Comparison of ENCODE assay signal across 8 cellular contexts in genomic region chr3:32460031-32460749, GRCh38.
DNase-seq lines count a peak whose midpoint lies in the region; ATAC-seq and TF ChIP-seq lines count a peak whose summit lies in the region.

No MANE protein-coding gene starts in this region.

- TF ChIP-seq CTCF in HEK293 (tag by site-specific recombination; IDR thresholded peaks at IDR 0.05), result no peak

- no peaks in the 10 kb centered on the region for H3K9me3 ChIP-seq in HEK293 (ENCODE audit: control insufficient read depth, insufficient read depth, low read depth, low read length)
- no peaks in the 10 kb centered on the region for H3K9me3 ChIP-seq in iPS DF 6.9 (ENCODE audit: control insufficient read depth, insufficient read depth, low read length)

- DNase-seq in NCI-H128 (lab: John Stamatoyannopoulos, UW; ENCODE audit: unreplicated experiment), result peak; percentile 17
- peak; percentile 36 to 44 for DNase-seq in activated CD8-positive, alpha-beta memory T cell treated with anti-CD3 and anti-CD28 coated beads for 1 hour (ENCODE audit: extremely low read depth in 1 of 2, low read depth in 1 of 2)
- peak; percentile 85 for DNase-seq in iPS DF 6.9 (ENCODE audit: low read depth, low spot score)
- DNase-seq in stimulated activated naive CD4-positive, alpha-beta T cell (lab: John Stamatoyannopoulos, UW), result peak; percentile 72 to 94 (median 86)
- no peak for DNase-seq in amygdala (lab: John Stamatoyannopoulos, UW)
- no peak for DNase-seq in anterior cingulate cortex (lab: John Stamatoyannopoulos, UW)

- no peak for TF ChIP-seq POLR2A in GM18505 (IDR thresholded peaks at IDR 0.05; ENCODE audit: borderline replicate concordance, extremely low read depth, insufficient read depth, insufficient read length)

- peaks cover 7% of the 10 kb centered on the region; the same call in 1 of the 2 replicates for H3K4me1 ChIP-seq in HEK293 (ENCODE audit: control insufficient read depth, insufficient read depth, low read length)
- peaks cover 4% of the 10 kb centered on the region; the same call in 1 of the 2 replicates for H3K4me1 ChIP-seq in iPS DF 6.9 (ENCODE audit: control insufficient read depth, insufficient read depth, low read length)

- POLR2A ChIA-PET in HEK293 (lab: Yijun Ruan, JAX), result no interaction called here

- H3K27ac ChIP-seq in HEK293 (ENCODE audit: extremely low read depth, low read depth, low read length), result no peak overlapping the region
- no peak overlapping the region for H3K27ac ChIP-seq in iPS DF 6.9 (ENCODE audit: low read length)

- CTCF ChIA-PET in HEK293 (lab: Yijun Ruan, JAX), result interaction anchor here (1.4 kb wide), 1 partner anchor 10 kb away, joined by 4 read pairs; no protein-coding TSS in a partner anchor

- no peaks in the 10 kb centered on the region for H3K36me3 ChIP-seq in HEK293 (ENCODE audit: control insufficient read depth in 2 of 2, insufficient read depth in 1 of 2, low read length in 2 of 2)
- no peaks in the 10 kb centered on the region for H3K36me3 ChIP-seq in iPS DF 6.9 (ENCODE audit: control insufficient read depth, insufficient read depth, low read length)

- H3K27me3 ChIP-seq in iPS DF 6.9 (ENCODE audit: control insufficient read depth, insufficient read depth, low read length), result no peaks in the 10 kb centered on the region

- no CpG with 5 or more reads among the region's 15 CpGs for whole genome bisulfite sequencing in iPS DF 6.9 (ENCODE audit: insufficient coverage, insufficient read length)

- H3K4me3 ChIP-seq in HEK293 (ENCODE audit: low read depth, low read length) (no peak overlapping the region), iPS DF 6.9 (ENCODE audit: low read length) (no peak overlapping the region)

- peak; percentile 86 for ATAC-seq in GM18505 (IDR thresholded peaks at IDR 0.05; ENCODE audit: unreplicated experiment)

TF ChIP-seq in HEK293, 187 proteins besides CTCF, POLR2A, EP300 and RAD21:
- TF ChIP-seq PBX3 (CRISPR knock-in tag; IDR thresholded peaks at IDR 0.05), result no peak
- no peak for TF ChIP-seq GLI4 (tag by site-specific recombination; IDR thresholded peaks at IDR 0.05)
- no peak for TF ChIP-seq ZNF335 (tag by site-specific recombination; conservative IDR thresholded peaks at IDR 0.05)
- TF ChIP-seq ZNF600 (tag by site-specific recombination; IDR thresholded peaks at IDR 0.05), result 0 out of 2 replicates have a peak, but pooled peaks have one; percentile 16
- no peak for TF ChIP-seq ZFP37 (tag by site-specific recombination; IDR thresholded peaks at IDR 0.05)
- TF ChIP-seq SP7 (tag by site-specific recombination; IDR thresholded peaks at IDR 0.05), result no peak
- no peak for TF ChIP-seq ZNF530 (tag by site-specific recombination; IDR thresholded peaks at IDR 0.05; ENCODE audit: low read depth)
- TF ChIP-seq ZNF521 (tag by site-specific recombination; IDR thresholded peaks at IDR 0.05), result no peak
- TF ChIP-seq WT1 (tag by site-specific recombination; IDR thresholded peaks at IDR 0.05), result no peak
- TF ChIP-seq PRDM4 (tag by site-specific recombination; IDR thresholded peaks at IDR 0.05), result peak; percentile 67
- peak; percentile 92 for TF ChIP-seq ZBTB44 (tag by site-specific recombination; IDR thresholded peaks at IDR 0.05)
- no peak for TF ChIP-seq ZNF624 (tag by site-specific recombination; IDR thresholded peaks at IDR 0.05)
- peak; percentile 67 for TF ChIP-seq ZIC2 (tag by site-specific recombination; IDR thresholded peaks at IDR 0.05)

Comparison
In these comparisons a context has a peak if more than half of its experiments do, and no peak if none do; other contexts are left out.
1. DNase-seq: peak in NCI-H128 (single experiment), activated CD8-positive, alpha-beta memory T cell treated with anti-CD3 and anti-CD28 coated beads for 1 hour (2 of 2), iPS DF 6.9 (single experiment) and stimulated activated naive CD4-positive, alpha-beta T cell (6 of 6); none in amygdala (0 of 56) and anterior cingulate cortex (0 of 58).